Comparison of ENCODE assay signal across 1 cellular context in genomic region chr1:182394055-182394775, GRCh38.
TF ChIP-seq lines count a peak whose summit lies in the region.

No MANE protein-coding gene starts in this region.

TF ChIP-seq in H1, 55 proteins besides CTCF, POLR2A, EP300 and RAD21:
- no peak for TF ChIP-seq SIN3A (conservative IDR thresholded peaks at IDR 0.05 in 1 of 2, IDR thresholded peaks at IDR 0.05 in 1 of 2; ENCODE audit: low read depth in 1 of 2, low read length in 2 of 2)
- no peak for TF ChIP-seq GABPA (IDR thresholded peaks at IDR 0.05; ENCODE audit: borderline replicate concordance, insufficient read depth, low read length)
- no peak for TF ChIP-seq SP1 (IDR thresholded peaks at IDR 0.05; ENCODE audit: low read depth, low read length)
- no peak for TF ChIP-seq TEAD4 (IDR thresholded peaks at IDR 0.05; ENCODE audit: low read depth, low read length)
- no peak for TF ChIP-seq KDM5A (IDR thresholded peaks at IDR 0.05; ENCODE audit: low read length)
- TF ChIP-seq CEBPB (IDR thresholded peaks at IDR 0.05; ENCODE audit: low read depth, low read length), result no peak
- TF ChIP-seq JUND (IDR thresholded peaks at IDR 0.05; ENCODE audit: low read length), result no peak
- TF ChIP-seq CBX8 (IDR thresholded peaks at IDR 0.05; ENCODE audit: borderline replicate concordance, low read depth, low read length), result no peak
- TF ChIP-seq CBX5 (IDR thresholded peaks at IDR 0.05; ENCODE audit: low read depth, low read length), result no peak
